ENCODE assay signal across 1 cellular context in genomic region chr16:56478228-56479049, GRCh38.
TF ChIP-seq lines count a peak whose summit lies in the region.

No MANE protein-coding gene starts in this region.

TF ChIP-seq in GM12878, 131 proteins besides CTCF, POLR2A, EP300 and RAD21:
- TF ChIP-seq LARP7 (IDR thresholded peaks at IDR 0.05): no peak
- no peak for TF ChIP-seq KDM1A (IDR thresholded peaks at IDR 0.05; ENCODE audit: borderline replicate concordance)
- no peak for TF ChIP-seq ZNF384 (IDR thresholded peaks at IDR 0.05; ENCODE audit: borderline replicate concordance, low read depth, low read length)
- no peak for TF ChIP-seq RAD51 (IDR thresholded peaks at IDR 0.05)
- no peak for TF ChIP-seq ESRRA (IDR thresholded peaks at IDR 0.05; ENCODE audit: low read length)
- no peak for TF ChIP-seq EED (IDR thresholded peaks at IDR 0.05; ENCODE audit: low read depth)
- TF ChIP-seq CUX1 (IDR thresholded peaks at IDR 0.05; ENCODE audit: insufficient replicate concordance, low read depth, low read length): no peak
- TF ChIP-seq USF2 (IDR thresholded peaks at IDR 0.05; ENCODE audit: borderline replicate concordance, low read depth, low read length): no peak
- no peak for TF ChIP-seq MLLT1 (IDR thresholded peaks at IDR 0.05)
- no peak for TF ChIP-seq WRNIP1 (IDR thresholded peaks at IDR 0.05; ENCODE audit: borderline replicate concordance, low read depth, low read length)
- TF ChIP-seq SRF (IDR thresholded peaks at IDR 0.05; ENCODE audit: low read depth in 2 of 2, low read length in 2 of 2): no peak
- no peak for TF ChIP-seq NRF1 (conservative IDR thresholded peaks at IDR 0.05; ENCODE audit: low read depth, low read length)
- no peak for TF ChIP-seq YBX1 (IDR thresholded peaks at IDR 0.05)
- no peak for TF ChIP-seq YY1 (IDR thresholded peaks at IDR 0.05; ENCODE audit: low read depth, low read length)
- no peak for TF ChIP-seq STAT3 (IDR thresholded peaks at IDR 0.05; ENCODE audit: low read depth, low read length)
- TF ChIP-seq NR2C2 (IDR thresholded peaks at IDR 0.05; ENCODE audit: borderline replicate concordance, control insufficient read depth, insufficient read length, low read depth): no peak
- TF ChIP-seq SIX5 (IDR thresholded peaks at IDR 0.05; ENCODE audit: low read depth, low read length, severe bottlenecking): no peak
